In the genomic region with DNA sequence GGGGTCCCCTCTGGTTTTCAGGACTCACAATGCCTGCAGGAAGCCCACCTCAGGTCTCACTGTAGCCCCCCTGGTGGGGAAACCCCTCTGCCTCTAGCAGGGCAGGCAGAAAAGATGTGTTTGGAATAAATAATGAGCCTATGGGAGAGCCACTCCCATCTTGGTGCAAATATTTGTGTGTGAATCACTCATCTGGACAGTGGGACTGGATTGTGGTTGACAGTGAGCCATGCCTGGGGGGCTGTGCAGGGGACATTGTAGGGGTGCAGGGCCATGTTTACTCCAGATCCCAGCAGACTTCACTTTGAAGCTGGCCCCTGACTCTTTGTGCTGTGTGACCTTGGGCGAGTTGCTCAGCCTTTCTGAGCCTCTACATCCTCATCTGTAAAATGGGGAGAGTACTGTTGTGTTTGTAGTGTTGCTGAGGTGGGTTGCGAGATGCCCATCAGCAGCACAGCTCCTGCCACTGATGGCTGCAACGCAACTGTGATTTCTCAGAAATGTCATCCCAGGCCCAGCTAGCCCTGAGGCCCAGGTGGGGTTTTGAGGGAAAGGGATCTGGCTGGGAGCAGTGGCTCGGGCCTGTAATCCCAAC, we compare ENCODE assay signal across 18 cellular contexts. TPM values are rescaled to one million over a fixed set of nuclear protein-coding genes. Genes with fewer than 3 reads are reported as not detected.
DNase-seq lines count a peak whose midpoint lies in the region; ATAC-seq lines count a peak whose summit lies in the region.
"Had no signal": no experiment of that assay in that cellular context is flagged by ENCODE, and none has a peak within 500 bp of the region (broad histone marks: within the 10 kb centered on the region; RNA-seq: fewer than 3 reads in every experiment).

No MANE protein-coding gene starts in this region.

- H3K4me3 ChIP-seq in skin epidermis, result no peak overlapping the region
- H3K4me3 ChIP-seq: ovary, SJCRH30, smooth muscle cell had no signal

- peak overlapping the region; percentile 97 for H3K27ac ChIP-seq in epithelial cell of prostate
- peak overlapping the region in 13 of 21 experiments; percentile 7 to 98 (median 57) for H3K27ac ChIP-seq in skin epidermis
- H3K27ac ChIP-seq: C4-2B, KMS-11, ovary, SJCRH30 had no signal

- no peak for ATAC-seq in GM18511 (IDR thresholded peaks at IDR 0.05; ENCODE audit: unreplicated experiment)
- no peak for ATAC-seq in HG03469 (IDR thresholded peaks at IDR 0.05; ENCODE audit: unreplicated experiment)
- ATAC-seq: activated CD4-positive, CD25-positive, alpha-beta regulatory T cell treated with anti-CD3 and anti-CD28 coated beads, Interleukin-2, amount 50 U/mL, for 24 hours had no signal

- peak; percentile 71 for DNase-seq in EH (ENCODE audit: low read depth)
- DNase-seq in LHCN-M2 (ENCODE audit: low read depth), result peak; percentile 41
- DNase-seq in epithelial cell of prostate (ENCODE audit: low read depth, low spot score), result no peak
- no peak for DNase-seq in NCI-H2171 treated with DMSO at 0.1 percent for 48 hours (lab: John Stamatoyannopoulos, UW)
- DNase-seq: activated naive CD8-positive, alpha-beta T cell treated with anti-CD3 and anti-CD28 coated beads, Interleukin-2, amount 10 ng/mL, durations not matched to agents 7 days and 5 days; immature natural killer cell; NCI-H1092 treated with DMSO at 0.1 percent for 48 hours; NCI-H2107; NCI-H524 treated with DMSO at 0.1 percent for 48 hours; ovary; SJCRH30 had no signal

RNA-seq across cellular contexts. Expression of gene GTF2IRD1, which starts 20.7 kb away (rescaled TPM):
- 18.1 and 19.7 TPM in 2 replicates for total RNA-seq in LHCN-M2 (2014; rRNA removed)
- polyA plus RNA-seq in LHCN-M2 (2012), result 33.0 TPM
- polyA plus RNA-seq: immature natural killer cell had no signal

Comparison
In these comparisons a context has a peak if more than half of its experiments do, and no peak if none do; other contexts are left out.
1. DNase-seq: peak in EH (single experiment) and LHCN-M2 (single experiment); none in epithelial cell of prostate (single experiment) and NCI-H2171 treated with DMSO at 0.1 percent for 48 hours (single experiment).